16 cellular contexts compared by ENCODE assay signal in genomic region chrX:45852884-45853283, GRCh38.
DNase-seq lines count a peak whose midpoint lies in the region; ATAC-seq and TF ChIP-seq lines count a peak whose summit lies in the region.
"Had no signal": no experiment of that assay in that cellular context is flagged by ENCODE, and none has a peak within 500 bp of the region (broad histone marks: within the 10 kb centered on the region; RNA-seq: fewer than 3 reads in every experiment).

No MANE protein-coding gene starts in this region.

- H3K27ac Mint-ChIP-seq in activated naive CD4-positive, alpha-beta T cell treated with anti-CD3 and anti-CD28 coated beads, Interleukin-2, amount 10 ng/mL, durations not matched to agents 7 days and 5 days = peak overlapping the region; percentile 45
- H3K27ac Mint-ChIP-seq: B cell had no signal

- POLR2A ChIA-PET in Panc1 (lab: Charles Lee) = no interaction called here

- no peak for ATAC-seq in Panc1
- ATAC-seq: gastrocnemius medialis, left ventricle myocardium superior had no signal

- intact Hi-C loops in Panc1 (cut with micrococcal nuclease; ENCODE audit: unreplicated experiment) = no loop called here

- H3K4me2 ChIP-seq in skeletal muscle satellite cell (ENCODE audit: low read length) = peak overlapping the region; percentile 73

- CTCF ChIA-PET in activated naive CD4-positive, alpha-beta T cell treated with anti-CD3 and anti-CD28 coated beads, Interleukin-2, amount 10 ng/mL, durations not matched to agents 7 days and 5 days (lab: Charles Lee) = no interaction called here
- CTCF ChIA-PET in Panc1 (lab: Charles Lee) = no interaction called here

- in situ Hi-C loops in Panc1 (cut with HindIII; ENCODE audit: low pct_unique_long_range_greater_than_20kb, low sequenced_read_pairs) = no loop called here

- no peak for DNase-seq in activated naive CD4-positive, alpha-beta T cell treated with anti-CD3 and anti-CD28 coated beads, Interleukin-2, amount 10 ng/mL, durations not matched to agents 7 days and 5 days
- DNase-seq in activated naive CD4-positive, alpha-beta T cell treated with anti-CD3 and anti-CD28 coated beads, Interleukin-2, amount 50 U/mL, for 16 hours = no peak
- DNase-seq in Panc1 (ENCODE audit: low read depth, low spot score) = no peak
- DNase-seq in epithelial cell of prostate (ENCODE audit: low read depth, low spot score) = no peak
- DNase-seq in NCI-H2171 (lab: John Stamatoyannopoulos, UW) = no peak
- no peak for DNase-seq in NCI-H526 (lab: John Stamatoyannopoulos, UW)
- DNase-seq in NCI-H774 (lab: John Stamatoyannopoulos, UW) = no peak
- DNase-seq: activated gamma-delta T cell, colonic mucosa, gastrocnemius medialis, left ventricle myocardium superior, MG63, NCI-H2227 treated with DMSO at 0.1 percent for 48 hours, Right ventricle myocardium superior had no signal

- peak overlapping the region; percentile 37 for H3K4me3 Mint-ChIP-seq in activated naive CD4-positive, alpha-beta T cell treated with anti-CD3 and anti-CD28 coated beads, Interleukin-2, amount 10 ng/mL, durations not matched to agents 7 days and 5 days

- BruUV-seq in Panc1 (replicated peaks; lab: Mats Ljungman, UMichigan) = no TSS peak

- peak overlapping the region; percentile 85 for H3K9ac ChIP-seq in skeletal muscle satellite cell (ENCODE audit: low read depth, low read length)

- no peaks in the 10 kb centered on the region for H3K9me3 Mint-ChIP-seq in activated naive CD4-positive, alpha-beta T cell treated with anti-CD3 and anti-CD28 coated beads, Interleukin-2, amount 10 ng/mL, durations not matched to agents 7 days and 5 days

- no peak overlapping the region for H3K4me3 ChIP-seq in Panc1 (ENCODE audit: low read depth in 2 of 2, low read length in 2 of 2)
- no peak overlapping the region for H3K4me3 ChIP-seq in skeletal muscle satellite cell (ENCODE audit: low read length)
- H3K4me3 ChIP-seq: colonic mucosa, gastrocnemius medialis had no signal

- H3K36me3 ChIP-seq in Panc1 (ENCODE audit: control insufficient read depth, insufficient read depth, low read length) (no peaks in the 10 kb centered on the region), skeletal muscle satellite cell (ENCODE audit: insufficient read depth, low read length) (peaks cover 5% of the 10 kb centered on the region)
- H3K36me3 ChIP-seq: colonic mucosa, gastrocnemius medialis had no signal

- TF ChIP-seq CTCF in Panc1 (IDR thresholded peaks at IDR 0.05) = no peak

- H3K4me1 ChIP-seq in Panc1 (ENCODE audit: control insufficient read depth, insufficient read depth, low read length) (peaks cover 10% of the 10 kb centered on the region; the same call in 1 of the 2 replicates), skeletal muscle satellite cell (ENCODE audit: control insufficient read depth, insufficient read depth, low read length) (peaks cover 20% of the 10 kb centered on the region)
- H3K4me1 ChIP-seq: colonic mucosa, gastrocnemius medialis had no signal

- H3K9me3 ChIP-seq in Panc1 (ENCODE audit: control insufficient read depth, insufficient read depth, low read depth, low read length) (no peaks in the 10 kb centered on the region), skeletal muscle satellite cell (replicated peaks; ENCODE audit: low read length) (no peaks in the 10 kb centered on the region)
- H3K9me3 ChIP-seq: colonic mucosa, gastrocnemius medialis, MG63 had no signal

- H3K27ac ChIP-seq in Panc1 (ENCODE audit: low read length) = peak overlapping the region; percentile 84; the same call in 1 of the 2 replicates
- H3K27ac ChIP-seq in epithelial cell of prostate = peak overlapping the region; percentile 89
- H3K27ac ChIP-seq: colonic mucosa, gastrocnemius medialis had no signal

- peaks cover 8% of the 10 kb centered on the region for H3K36me3 Mint-ChIP-seq in activated naive CD4-positive, alpha-beta T cell treated with anti-CD3 and anti-CD28 coated beads, Interleukin-2, amount 10 ng/mL, durations not matched to agents 7 days and 5 days

- peaks cover 37% of the 10 kb centered on the region for H3K4me1 Mint-ChIP-seq in activated naive CD4-positive, alpha-beta T cell treated with anti-CD3 and anti-CD28 coated beads, Interleukin-2, amount 10 ng/mL, durations not matched to agents 7 days and 5 days

- no peaks in the 10 kb centered on the region for H3K27me3 Mint-ChIP-seq in activated naive CD4-positive, alpha-beta T cell treated with anti-CD3 and anti-CD28 coated beads, Interleukin-2, amount 10 ng/mL, durations not matched to agents 7 days and 5 days

- H3K27me3 ChIP-seq in Panc1 (ENCODE audit: control insufficient read depth, insufficient read depth, low read length) (no peaks in the 10 kb centered on the region), skeletal muscle satellite cell (ENCODE audit: control insufficient read depth, insufficient read depth, low read length) (peaks cover 9% of the 10 kb centered on the region)
- H3K27me3 ChIP-seq: colonic mucosa, MG63 had no signal
